ENCODE assay signal across 26 cellular contexts in the genomic region with DNA sequence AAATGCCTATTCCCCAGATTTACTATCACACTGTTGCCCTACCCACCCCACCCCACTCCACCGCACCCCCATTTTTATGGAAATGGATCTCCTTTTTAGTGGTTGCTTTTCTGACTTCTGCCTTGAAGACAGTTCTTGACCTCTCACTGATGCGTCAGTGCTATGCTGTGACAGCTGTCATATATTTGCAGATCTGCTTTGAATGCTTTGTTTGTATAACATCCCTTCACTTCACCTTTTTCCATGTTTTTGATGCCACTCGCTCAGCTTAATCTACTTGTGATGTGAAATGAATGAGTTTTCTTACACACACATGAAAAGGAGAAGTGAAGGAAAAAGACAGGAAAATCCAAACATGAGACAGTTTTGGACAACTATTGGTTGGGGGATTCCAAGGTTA.
"Had no signal": no experiment of that assay in that cellular context is flagged by ENCODE, and none has a peak within 500 bp of the region (broad histone marks: within the 10 kb centered on the region; RNA-seq: fewer than 3 reads in every experiment).

No MANE protein-coding gene starts in this region.

- H3K36me3 ChIP-seq: brain microvascular endothelial cell, SJCRH30 had no signal

- H3K4me3 ChIP-seq: PC-9, SJCRH30, SK-N-MC had no signal

- H3K27me3 ChIP-seq: brain microvascular endothelial cell, SJCRH30 had no signal

- DNase-seq: activated CD4-positive, alpha-beta T cell treated with anti-CD3 and anti-CD28 coated beads, Interleukin-2, amount 10 ng/mL, durations not matched to agents 24 days and 14 days; activated CD4-positive, alpha-beta T cell treated with anti-CD3 and anti-CD28 coated beads, Interleukin-2, amount 50 U/mL, for 4 hours; activated CD8-positive, alpha-beta T cell treated with anti-CD3 and anti-CD28 coated beads for 36 hours; activated effector memory CD4-positive, alpha-beta T cell treated with anti-CD3 and anti-CD28 coated beads, Interleukin-2, amount 50 U/mL, for 16 hours; activated naive CD4-positive, alpha-beta T cell; activated naive CD4-positive, alpha-beta T cell treated with anti-CD3 and anti-CD28 coated beads, Interleukin-2, amount 50 U/mL, for 16 hours; activated naive CD8-positive, alpha-beta T cell treated with anti-CD3 and anti-CD28 coated beads for 36 hours; activated T-cell treated with anti-CD3 and anti-CD28 coated beads, Interleukin-2, amount 50 U/mL, for 1 hour; activated T-cell treated with anti-CD3 and anti-CD28 coated beads, Interleukin-2, amount 50 U/mL, for 72 hours; amniotic stem cell; aorta; brain microvascular endothelial cell; central memory CD4-positive, alpha-beta T cell; MM.1S; MV-4-11; NCI-H1092; NCI-H1436 treated with DMSO at 0.1 percent for 48 hours; NCI-H187 treated with DMSO at 0.1 percent for 48 hours; NCI-H2081; NCI-H446; NCI-H510A treated with DMSO at 0.1 percent for 48 hours; NCI-H526 treated with DMSO at 0.1 percent for 48 hours; PC-9; SJCRH30; T1000 had no signal
